In the genomic region with DNA sequence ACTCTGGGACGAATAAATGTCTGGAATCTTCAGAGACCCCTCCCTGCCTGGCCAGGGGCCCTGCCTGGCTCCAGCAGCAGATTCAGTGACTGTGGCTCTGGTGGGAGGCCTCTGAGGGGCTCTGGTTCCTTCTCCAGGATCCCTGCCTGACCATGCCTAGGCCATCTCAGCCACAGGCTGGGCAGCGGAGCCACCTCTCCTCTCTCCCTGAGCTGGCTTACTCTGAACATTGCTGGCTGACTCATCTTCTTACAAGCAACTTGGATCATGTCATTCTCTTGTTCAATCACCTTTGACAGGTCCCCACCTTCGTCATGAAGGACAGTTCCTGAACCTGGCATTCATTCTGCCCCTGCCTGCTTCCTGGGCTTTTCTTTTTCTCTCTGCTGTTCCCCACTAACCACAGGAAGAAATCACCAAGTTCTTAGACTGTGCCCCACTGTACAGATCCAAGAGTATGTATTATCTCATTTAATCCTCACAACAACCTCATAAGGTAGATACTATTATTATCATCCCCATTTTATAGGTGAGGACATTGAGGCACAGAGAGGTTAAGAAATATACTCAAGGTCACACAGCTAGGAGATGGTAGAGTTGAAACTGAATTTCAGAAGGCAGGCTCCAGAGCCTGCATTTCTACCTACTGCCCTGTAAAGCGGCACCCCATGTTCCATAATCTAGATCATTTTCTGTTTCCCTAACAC, we compare ENCODE assay signal across 14 cellular contexts.
"Had no signal": no experiment of that assay in that cellular context is flagged by ENCODE, and none has a peak within 500 bp of the region (broad histone marks: within the 10 kb centered on the region; RNA-seq: fewer than 3 reads in every experiment).

No MANE protein-coding gene starts in this region.

- H3K27ac Mint-ChIP-seq: activated CD4-positive, alpha-beta memory T cell treated with anti-CD3 and anti-CD28 coated beads, Interleukin-2, amount 10 ng/mL, durations not matched to agents 7 days and 5 days; activated naive CD8-positive, alpha-beta T cell treated with anti-CD3 and anti-CD28 coated beads, Interleukin-2, amount 50 U/mL, for 24 hours; immature natural killer cell had no signal

- H3K36me3 ChIP-seq: left ventricle myocardium inferior, tibial nerve had no signal

- H3K36me3 Mint-ChIP-seq: immature natural killer cell had no signal

- H2AFZ ChIP-seq: parathyroid adenoma had no signal

- H3K4me1 Mint-ChIP-seq: activated CD4-positive, alpha-beta memory T cell treated with anti-CD3 and anti-CD28 coated beads, Interleukin-2, amount 10 ng/mL, durations not matched to agents 7 days and 5 days; activated naive CD8-positive, alpha-beta T cell treated with anti-CD3 and anti-CD28 coated beads, Interleukin-2, amount 50 U/mL, for 24 hours; immature natural killer cell had no signal

- H3K79me2 ChIP-seq: parathyroid adenoma had no signal

- H3K9me3 ChIP-seq: left ventricle myocardium inferior, tibial nerve had no signal

- H3K4me3 ChIP-seq: coronary artery, left ventricle myocardium inferior, skin epidermis, tibial nerve had no signal

- ATAC-seq: activated naive CD8-positive, alpha-beta T cell treated with anti-CD3 and anti-CD28 coated beads, Interleukin-2, amount 50 U/mL, for 24 hours had no signal

- DNase-seq: activated CD4-positive, alpha-beta memory T cell treated with anti-CD3 and anti-CD28 coated beads, Interleukin-2, amount 10 ng/mL, durations not matched to agents 7 days and 5 days; activated CD4-positive, alpha-beta T cell treated with anti-CD3 and anti-CD28 coated beads for 1 hour; activated naive CD8-positive, alpha-beta T cell treated with anti-CD3 and anti-CD28 coated beads, Interleukin-2, amount 50 U/mL, for 24 hours; activated T-cell treated with anti-CD3 and anti-CD28 coated beads, Interleukin-2, amount 50 U/mL, for 48 hours; caudate nucleus; effector CD4-positive, alpha-beta T cell; immature natural killer cell; left ventricle myocardium inferior; mesendoderm; SIG-M5 had no signal

- H3K27me3 ChIP-seq: tibial nerve had no signal

- H3K4me3 Mint-ChIP-seq: activated CD4-positive, alpha-beta memory T cell treated with anti-CD3 and anti-CD28 coated beads, Interleukin-2, amount 10 ng/mL, durations not matched to agents 7 days and 5 days; activated naive CD8-positive, alpha-beta T cell treated with anti-CD3 and anti-CD28 coated beads, Interleukin-2, amount 50 U/mL, for 24 hours; immature natural killer cell had no signal

- H3K9me3 Mint-ChIP-seq: activated CD4-positive, alpha-beta memory T cell treated with anti-CD3 and anti-CD28 coated beads, Interleukin-2, amount 10 ng/mL, durations not matched to agents 7 days and 5 days; activated naive CD8-positive, alpha-beta T cell treated with anti-CD3 and anti-CD28 coated beads, Interleukin-2, amount 50 U/mL, for 24 hours; immature natural killer cell had no signal

- H3K4me1 ChIP-seq: left ventricle myocardium inferior, tibial nerve had no signal

- H3K9ac ChIP-seq: parathyroid adenoma had no signal

- H3K27ac ChIP-seq: coronary artery, left ventricle myocardium inferior, parathyroid adenoma had no signal
